In genomic region chr13:19159181-19159580, GRCh38 we compare ENCODE assay signal across 26 cellular contexts. TPM values are rescaled to one million over a fixed set of nuclear protein-coding genes. Genes with fewer than 3 reads are reported as not detected.
DNase-seq lines count a peak whose midpoint lies in the region; ATAC-seq and TF ChIP-seq lines count a peak whose summit lies in the region.
"Had no signal": no experiment of that assay in that cellular context is flagged by ENCODE, and none has a peak within 500 bp of the region (broad histone marks: within the 10 kb centered on the region; RNA-seq: fewer than 3 reads in every experiment).

No MANE protein-coding gene starts in this region.

- H3K27ac ChIP-seq in sigmoid colon = no peak overlapping the region
- H3K27ac ChIP-seq: BLaER1 had no signal

- TF ChIP-seq EP300 in sigmoid colon (IDR thresholded peaks at IDR 0.05) = no peak

- intact Hi-C loops in sigmoid colon (cut with DNase I) = no loop called here

- H3K36me3 ChIP-seq in sigmoid colon = no peaks in the 10 kb centered on the region
- H3K36me3 ChIP-seq: BE2C, BLaER1 had no signal

- TF ChIP-seq POLR2A in sigmoid colon (IDR thresholded peaks at IDR 0.05) = no peak

- H3K9me3 ChIP-seq in sigmoid colon = peaks cover 0 to 10% (median 1%) of the 10 kb centered on the region in 4 donors

- ATAC-seq in GM18498 (IDR thresholded peaks at IDR 0.05; ENCODE audit: unreplicated experiment) = no peak
- ATAC-seq: GM12878 had no signal

- TF ChIP-seq CTCF in sigmoid colon (IDR thresholded peaks at IDR 0.05) = no peak

- 79 to 83% methylated on average over 2 of the region's 2 CpGs for WGBS in sigmoid colon, 2 donors

- DNase-seq in mesenteric fat pad (ENCODE audit: low spot score) (peak; percentile 71), sigmoid colon (peak; percentile 38), NCI-H1048 (lab: John Stamatoyannopoulos, UW) (no peak), NCI-H2081 treated with DMSO at 0.1 percent for 48 hours (lab: John Stamatoyannopoulos, UW) (no peak)
- DNase-seq: 8988T; ACHN; BE2C; C1 segment of cervical spinal cord; CD4-positive, alpha-beta memory T cell; CD4-positive, CD25-positive, alpha-beta regulatory T cell; CD8-positive, alpha-beta memory T cell; COR-L47; DMS 273 treated with DMSO at 0.1 percent for 48 hours; DMS153; DMS53; DMS79; DND-41; EL; GDM1 had no signal

- H3K4me1 ChIP-seq in sigmoid colon = no peaks in the 10 kb centered on the region
- H3K4me1 ChIP-seq: BE2C had no signal

- H3K4me3 ChIP-seq in sigmoid colon = no peak overlapping the region
- H3K4me3 ChIP-seq: BLaER1, GM12878 had no signal

- H3K27me3 ChIP-seq in sigmoid colon = no peaks in the 10 kb centered on the region
- H3K27me3 ChIP-seq: BE2C, BLaER1 had no signal

RNA-seq across cellular contexts. Expression of gene TUBA3C, which starts 22.4 kb away (rescaled TPM):
- total RNA-seq in mesenteric fat pad = not detected
- not detected for total RNA-seq in sigmoid colon
- not detected for polyA plus RNA-seq in sigmoid colon
- total RNA-seq: A673; CD4-positive, alpha-beta memory T cell; CD4-positive, CD25-positive, alpha-beta regulatory T cell; CD8-positive, alpha-beta memory T cell; G401; GM12878 had no signal
- polyA plus RNA-seq: AG04450; CD14-positive monocyte; CD4-positive, alpha-beta memory T cell; CD4-positive, CD25-positive, alpha-beta regulatory T cell; CD8-positive, alpha-beta memory T cell had no signal

Comparison
In these comparisons a context has a peak if more than half of its experiments do, and no peak if none do; other contexts are left out.
1. DNase-seq: peak in mesenteric fat pad (single experiment) and sigmoid colon (single experiment); none in NCI-H1048 (single experiment) and NCI-H2081 treated with DMSO at 0.1 percent for 48 hours (single experiment).